14 cellular contexts compared by ENCODE assay signal in genomic region chr6:115932481-115932880, GRCh38.
DNase-seq lines count a peak whose midpoint lies in the region; ATAC-seq and TF ChIP-seq lines count a peak whose summit lies in the region.
"Had no signal": no experiment of that assay in that cellular context is flagged by ENCODE, and none has a peak within 500 bp of the region (broad histone marks: within the 10 kb centered on the region; RNA-seq: fewer than 3 reads in every experiment).

No MANE protein-coding gene starts in this region.

- no peak overlapping the region for H3K27ac ChIP-seq in upper lobe of right lung
- H3K27ac ChIP-seq: 22Rv1, gastroesophageal sphincter had no signal

- H3K4me1 ChIP-seq in upper lobe of right lung: no peaks in the 10 kb centered on the region
- H3K4me1 ChIP-seq: gastroesophageal sphincter had no signal

- TF ChIP-seq CTCF in astrocyte of the cerebellum (IDR thresholded peaks at IDR 0.05; ENCODE audit: low read depth, low read length, missing control alignments) (no peak), upper lobe of right lung (IDR thresholded peaks at IDR 0.05) (no peak)

- no peaks in the 10 kb centered on the region for H3K27me3 ChIP-seq in upper lobe of right lung
- H3K27me3 ChIP-seq: gastroesophageal sphincter had no signal

- in situ Hi-C loops in astrocyte of the cerebellum (cut with HindIII; ENCODE audit: low sequenced_read_pairs): loop anchor here (5.0 kb wide), 1 partner anchor 95 kb away; no protein-coding TSS in a partner anchor

- DNase-seq in DMS153 (lab: John Stamatoyannopoulos, UW): peak; percentile 36
- no peak for DNase-seq in DMS153 treated with DMSO at 0.1 percent for 48 hours (lab: John Stamatoyannopoulos, UW; ENCODE audit: unreplicated experiment)
- DNase-seq in astrocyte of the cerebellum (ENCODE audit: low read depth): peak; percentile 100
- DNase-seq in smooth muscle cell of the brain vasculature (ENCODE audit: low read depth, low spot score): peak; percentile 100
- no peak for DNase-seq in activated CD8-positive, alpha-beta memory T cell treated with anti-CD3 and anti-CD28 coated beads, Interleukin-2, amount 50 U/mL, for 4 hours
- DNase-seq in upper lobe of right lung: no peak
- no peak for DNase-seq in activated CD4-positive, CD25-positive, alpha-beta regulatory T cell treated with anti-CD3 and anti-CD28 coated beads, Interleukin-2, amount 50 U/mL, for 72 hours
- DNase-seq: activated T-cell treated with anti-CD3 and anti-CD28 coated beads for 4 hours; caudate nucleus; MM.1S; NK-92 treated with Interleukin-12 subunit alpha and Interleukin-12 subunit beta, amount 100 ng/mL, for 24 hours had no signal

- no peaks in the 10 kb centered on the region for H3K9me3 ChIP-seq in upper lobe of right lung
- H3K9me3 ChIP-seq: gastroesophageal sphincter had no signal

- intact Hi-C loops in upper lobe of right lung (cut with DNase I): no loop called here

- H3K36me3 ChIP-seq in upper lobe of right lung: no peaks in the 10 kb centered on the region
- H3K36me3 ChIP-seq: gastroesophageal sphincter had no signal

- H3K4me3 ChIP-seq in astrocyte of the cerebellum (ENCODE audit: low read depth, low read length): no peak overlapping the region
- no peak overlapping the region for H3K4me3 ChIP-seq in upper lobe of right lung
- H3K4me3 ChIP-seq: gastroesophageal sphincter had no signal

- ATAC-seq in HG03354 (IDR thresholded peaks at IDR 0.05; ENCODE audit: poor library complexity, severe bottlenecking, unreplicated experiment): peak; percentile 75
- ATAC-seq in upper lobe of right lung: no peak
- ATAC-seq: gastroesophageal sphincter had no signal

Comparison
In these comparisons a context has a peak if more than half of its experiments do, and no peak if none do; other contexts are left out.
1. DNase-seq: peak in DMS153 (single experiment), astrocyte of the cerebellum (single experiment) and smooth muscle cell of the brain vasculature (single experiment); none in DMS153 treated with DMSO at 0.1 percent for 48 hours (single experiment), activated CD8-positive, alpha-beta memory T cell treated with anti-CD3 and anti-CD28 coated beads, Interleukin-2, amount 50 U/mL, for 4 hours (single experiment), upper lobe of right lung (single experiment) and activated CD4-positive, CD25-positive, alpha-beta regulatory T cell treated with anti-CD3 and anti-CD28 coated beads, Interleukin-2, amount 50 U/mL, for 72 hours (single experiment).